ENCODE assay signal across 26 cellular contexts in genomic region chr12:109873653-109874052, GRCh38. TPM values are rescaled to one million over a fixed set of nuclear protein-coding genes. Genes with fewer than 3 reads are reported as not detected.
DNase-seq lines count a peak whose midpoint lies in the region; ATAC-seq and TF ChIP-seq lines count a peak whose summit lies in the region.
"Had no signal": no experiment of that assay in that cellular context is flagged by ENCODE, and none has a peak within 500 bp of the region (broad histone marks: within the 10 kb centered on the region; RNA-seq: fewer than 3 reads in every experiment).

No MANE protein-coding gene starts in this region.

- DNase-seq in HFFc6 (no peak), cardiac fibroblast (ENCODE audit: low read depth in 2 of 2) (peak; percentile 50 to 54), fibroblast of villous mesenchyme (ENCODE audit: low read depth) (peak; percentile 32), caudate nucleus (lab: John Stamatoyannopoulos, UW) (no peak), glomerular visceral epithelial cell (ENCODE audit: extremely low spot score) (no peak), foreskin keratinocyte (no peak)
- DNase-seq in activated T-cell treated with anti-CD3 and anti-CD28 coated beads, Interleukin-2, amount 50 U/mL, for 72 hours, result no peak
- DNase-seq: activated CD4-positive, alpha-beta T cell treated with anti-CD3 and anti-CD28 coated beads, Interleukin-2, amount 50 U/mL, for 48 hours; activated CD8-positive, alpha-beta memory T cell treated with anti-CD3 and anti-CD28 coated beads, Interleukin-2, amount 50 U/mL, for 48 hours; activated effector memory CD4-positive, alpha-beta T cell treated with anti-CD3 and anti-CD28 coated beads, Interleukin-2, amount 50 U/mL, for 16 hours; brain microvascular endothelial cell; C1 segment of cervical spinal cord; Calu3; cortex of kidney; naive B cell; NCI-H146; NCI-H2171 treated with DMSO at 0.1 percent for 48 hours; NCI-H526; nucleus accumbens; SK-N-SH; spleen; stimulated activated CD4-positive, alpha-beta T cell treated with anti-CD3 and anti-CD28 coated beads, Interleukin-4, amount 100 ng/mL, for 4 hours; stimulated activated naive CD8-positive, alpha-beta T cell treated with anti-CD3 and anti-CD28 coated beads, Interleukin-15, Interleukin-2, amounts not matched to agents 100 U/mL and 50 U/mL, for 24 hours had no signal

- H3K27ac ChIP-seq in skin epidermis, result peak overlapping the region in 14 of 21 experiments; percentile 14 to 95 (median 62)
- H3K27ac ChIP-seq in caudate nucleus (ENCODE audit: low read depth, low read length), result no peak overlapping the region
- H3K27ac ChIP-seq in foreskin keratinocyte, result no peak overlapping the region
- H3K27ac ChIP-seq: brain microvascular endothelial cell, RWPE1, spleen had no signal

- peaks cover 11% of the 10 kb centered on the region for H3K36me3 Mint-ChIP-seq in HFFc6 (ENCODE audit: low read depth)
- no peaks in the 10 kb centered on the region for H3K36me3 Mint-ChIP-seq in activated T-cell treated with anti-CD3 and anti-CD28 coated beads, Interleukin-2, amount 50 U/mL, for 72 hours (ENCODE audit: insufficient read depth in 2 of 2)

- ATAC-seq in foreskin keratinocyte, result no peak
- no peak for ATAC-seq in activated T-cell treated with anti-CD3 and anti-CD28 coated beads, Interleukin-2, amount 50 U/mL, for 72 hours (replicated peaks in 1 of 2)
- ATAC-seq: stimulated activated naive CD8-positive, alpha-beta T cell treated with anti-CD3 and anti-CD28 coated beads, Interleukin-15, Interleukin-2, amounts not matched to agents 100 U/mL and 50 U/mL, for 24 hours had no signal

- no peaks in the 10 kb centered on the region for H3K9me3 Mint-ChIP-seq in HFFc6
- H3K9me3 Mint-ChIP-seq in activated T-cell treated with anti-CD3 and anti-CD28 coated beads, Interleukin-2, amount 50 U/mL, for 72 hours, result no peaks in the 10 kb centered on the region
- H3K9me3 Mint-ChIP-seq: naive B cell; T-helper 2 cell treated with Interferon-gamma antibody and Interleukin-4, amounts not matched to agents 5 μg/mL and 100 μg/mL, for 36 hours had no signal

- no peak overlapping the region for H3K4me3 Mint-ChIP-seq in HFFc6
- H3K4me3 Mint-ChIP-seq in activated T-cell treated with anti-CD3 and anti-CD28 coated beads, Interleukin-2, amount 50 U/mL, for 72 hours, result no peak overlapping the region
- H3K4me3 Mint-ChIP-seq: naive B cell; T-helper 2 cell treated with Interferon-gamma antibody and Interleukin-4, amounts not matched to agents 5 μg/mL and 100 μg/mL, for 36 hours had no signal

- peaks cover 70% of the 10 kb centered on the region for H3K4me1 Mint-ChIP-seq in HFFc6 (ENCODE audit: low read depth)
- H3K4me1 Mint-ChIP-seq in activated T-cell treated with anti-CD3 and anti-CD28 coated beads, Interleukin-2, amount 50 U/mL, for 72 hours (ENCODE audit: low read depth), result peaks cover 51% of the 10 kb centered on the region

- H3K4me3 ChIP-seq in cardiac fibroblast (replicated peaks in 1 of 2; ENCODE audit: low read depth in 2 of 2, low read length in 2 of 2) (no peak overlapping the region), fibroblast of villous mesenchyme (ENCODE audit: low read depth, low read length) (no peak overlapping the region), skin epidermis (no peak overlapping the region)
- H3K4me3 ChIP-seq: spleen had no signal

- no peaks in the 10 kb centered on the region for H3K27me3 ChIP-seq in foreskin keratinocyte
- H3K27me3 ChIP-seq: brain microvascular endothelial cell, spleen had no signal

- H3K4me1 ChIP-seq in foreskin keratinocyte, result peaks cover 18% of the 10 kb centered on the region

- H3K27ac Mint-ChIP-seq in HFFc6, result peak overlapping the region; percentile 31; the same call in 1 of the 2 replicates
- H3K27ac Mint-ChIP-seq in activated T-cell treated with anti-CD3 and anti-CD28 coated beads, Interleukin-2, amount 50 U/mL, for 72 hours, result no peak overlapping the region
- H3K27ac Mint-ChIP-seq: T-helper 2 cell treated with Interferon-gamma antibody and Interleukin-4, amounts not matched to agents 5 μg/mL and 100 μg/mL, for 36 hours had no signal

- TF ChIP-seq CTCF in HFFc6 (IDR thresholded peaks at IDR 0.05) (no peak), cardiac fibroblast (IDR thresholded peaks at IDR 0.05; ENCODE audit: low read depth, low read length) (no peak), fibroblast of villous mesenchyme (IDR thresholded peaks at IDR 0.05; ENCODE audit: insufficient read depth, low read depth, low read length) (no peak), foreskin keratinocyte (conservative IDR thresholded peaks at IDR 0.05) (no peak)

- peaks cover 1% of the 10 kb centered on the region for H3K27me3 Mint-ChIP-seq in HFFc6 (ENCODE audit: insufficient read depth)
- H3K27me3 Mint-ChIP-seq in activated T-cell treated with anti-CD3 and anti-CD28 coated beads, Interleukin-2, amount 50 U/mL, for 72 hours (ENCODE audit: low read depth), result no peaks in the 10 kb centered on the region
- H3K27me3 Mint-ChIP-seq: naive B cell had no signal

RNA-seq across cellular contexts. Expression of gene GLTP, which starts 6.7 kb away (rescaled TPM):
- total RNA-seq in HFFc6 (2021; fragmentation: NEBNext Ultra II Directional; extraction: Animal tissue kit (Norgen Biotek cat#: 25700)), result 10 to 100 TPM; 77.4 to 87.9 (median 82.0) TPM
- total RNA-seq in fibroblast of villous mesenchyme (50.3 and 52.2 TPM in 2 replicates), foreskin keratinocyte (47.9 and 52.6 TPM in 2 replicates)
- 32.6 and 35.4 TPM in 2 replicates for polyA plus RNA-seq in foreskin keratinocyte
- 10 to 100 TPM; 23.8 to 24.5 TPM for total RNA-seq in activated T-cell treated with anti-CD3 and anti-CD28 coated beads, Interleukin-2, amount 50 U/mL, for 72 hours

RNA-seq across cellular contexts. Expression of gene TCHP, which starts 26.4 kb away (rescaled TPM):
- 10 to 100 TPM; 15.0 to 21.0 (median 18.2) TPM for total RNA-seq in HFFc6 (2021; fragmentation: NEBNext Ultra II Directional; extraction: Animal tissue kit (Norgen Biotek cat#: 25700))
- 9.0 and 9.1 TPM in 2 replicates for total RNA-seq in fibroblast of villous mesenchyme
- 15.6 and 18.1 TPM in 2 replicates for total RNA-seq in foreskin keratinocyte
- 10.7 and 11.2 TPM in 2 replicates for polyA plus RNA-seq in foreskin keratinocyte
- 10 to 100 TPM; 22.5 to 25.1 TPM for total RNA-seq in activated T-cell treated with anti-CD3 and anti-CD28 coated beads, Interleukin-2, amount 50 U/mL, for 72 hours

RNA-seq across cellular contexts. Expression of gene TRPV4, which starts 40.5 kb away (rescaled TPM):
- total RNA-seq in HFFc6 (2021; fragmentation: NEBNext Ultra II Directional; extraction: Animal tissue kit (Norgen Biotek cat#: 25700)), result 1 to 10 TPM; 1.6 to 2.5 (median 1.9) TPM
- total RNA-seq in fibroblast of villous mesenchyme (0.43 and 0.97 TPM in 2 replicates), foreskin keratinocyte (0.82 and 1.5 TPM in 2 replicates)
- polyA plus RNA-seq in foreskin keratinocyte, result 0.71 and 1.2 TPM in 2 replicates
- total RNA-seq in activated T-cell treated with anti-CD3 and anti-CD28 coated beads, Interleukin-2, amount 50 U/mL, for 72 hours, result not detected

Comparison
In these comparisons a context has a peak if more than half of its experiments do, and no peak if none do; other contexts are left out.
1. DNase-seq: peak in cardiac fibroblast (2 of 2) and fibroblast of villous mesenchyme (single experiment); none in HFFc6 (single experiment), caudate nucleus (0 of 61), glomerular visceral epithelial cell (single experiment), foreskin keratinocyte (0 of 2) and activated T-cell treated with anti-CD3 and anti-CD28 coated beads, Interleukin-2, amount 50 U/mL, for 72 hours (0 of 2).
2. H3K27ac ChIP-seq: peak in skin epidermis (14 of 21); none in caudate nucleus (single experiment) and foreskin keratinocyte (single experiment).